Comparison of ENCODE assay signal across 12 cellular contexts in the genomic region with DNA sequence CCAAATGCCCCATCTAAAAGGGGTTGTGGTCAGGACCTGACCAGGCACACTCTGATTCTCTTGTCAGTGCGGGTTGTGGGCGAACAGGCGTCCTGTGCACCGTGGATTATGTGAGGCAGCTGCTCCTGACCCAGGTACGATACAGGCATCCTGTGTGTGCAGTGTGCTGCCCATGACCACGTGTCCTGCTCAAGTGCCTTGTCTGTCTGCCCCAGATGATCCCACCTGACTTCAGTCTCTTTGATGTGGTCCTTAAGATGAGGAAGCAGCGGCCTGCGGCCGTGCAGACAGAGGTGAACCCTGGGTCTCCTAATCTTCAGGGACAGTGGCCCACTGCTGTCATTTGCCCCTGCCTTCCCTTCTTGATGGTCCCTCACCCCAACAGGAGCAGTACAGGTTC. TPM values are rescaled to one million over a fixed set of nuclear protein-coding genes. Genes with fewer than 3 reads are reported as not detected.
DNase-seq lines count a peak whose midpoint lies in the region; ATAC-seq, FAIRE-seq and TF ChIP-seq lines count a peak whose summit lies in the region.
"Had no signal": no experiment of that assay in that cellular context is flagged by ENCODE, and none has a peak within 500 bp of the region (broad histone marks: within the 10 kb centered on the region; RNA-seq: fewer than 3 reads in every experiment).

No MANE protein-coding gene starts in this region.

- ATAC-seq in GM19328 (IDR thresholded peaks at IDR 0.05; ENCODE audit: unreplicated experiment): no peak

- no peak for DNase-seq in GM12891 (ENCODE audit: insufficient read length, low spot score)
- DNase-seq in progenitor cell of endocrine pancreas (ENCODE audit: low spot score, unreplicated experiment): no peak
- no peak for DNase-seq in NCI-H226
- no peak for DNase-seq in colonic mucosa
- no peak for DNase-seq in erythroblast (lab: John Stamatoyannopoulos, UW)
- DNase-seq: NCI-H1436 had no signal

- FAIRE-seq in GM12891 (lab: Jason Lieb, UNC): peak; percentile 68
- FAIRE-seq: G401.6, urothelium cell line had no signal

- no peaks in the 10 kb centered on the region for H3K4me1 ChIP-seq in colonic mucosa

- no peaks in the 10 kb centered on the region for H3K36me3 ChIP-seq in colonic mucosa

- H3K9me3 ChIP-seq in colonic mucosa: no peaks in the 10 kb centered on the region
- H3K9me3 ChIP-seq: SJSA1 had no signal

- H3K9ac ChIP-seq in colonic mucosa (ENCODE audit: low read depth in 2 of 2, low read length in 2 of 2): peak overlapping the region in 1 of 2 donors; percentile 9

- H3K27ac ChIP-seq in colonic mucosa: no peak overlapping the region
- H3K27ac ChIP-seq: SJSA1 had no signal

- peak overlapping the region; percentile 93 for H3K4me3 Mint-ChIP-seq in activated naive CD8-positive, alpha-beta T cell
- peak overlapping the region; percentile 84 for H3K4me3 Mint-ChIP-seq in progenitor cell of endocrine pancreas (ENCODE audit: low read depth)

- no peak overlapping the region for H3K4me3 ChIP-seq in colonic mucosa

- H3K27ac Mint-ChIP-seq in activated naive CD8-positive, alpha-beta T cell: peak overlapping the region; percentile 97
- H3K27ac Mint-ChIP-seq in progenitor cell of endocrine pancreas: peak overlapping the region; percentile 67

- TF ChIP-seq CTCF in progenitor cell of endocrine pancreas (IDR thresholded peaks at IDR 0.05; ENCODE audit: unreplicated experiment) (no peak), colonic mucosa (IDR thresholded peaks at IDR 0.05) (no peak)

- peaks cover 5% of the 10 kb centered on the region for H3K36me3 Mint-ChIP-seq in activated naive CD8-positive, alpha-beta T cell
- peaks cover 6% of the 10 kb centered on the region for H3K36me3 Mint-ChIP-seq in progenitor cell of endocrine pancreas (ENCODE audit: insufficient read depth)

- intact Hi-C loops in colonic mucosa (cut with DNase I): no loop called here

- no peaks in the 10 kb centered on the region for H3K27me3 Mint-ChIP-seq in activated naive CD8-positive, alpha-beta T cell
- peaks cover 3% of the 10 kb centered on the region for H3K27me3 Mint-ChIP-seq in progenitor cell of endocrine pancreas

- no peaks in the 10 kb centered on the region for H3K27me3 ChIP-seq in colonic mucosa
- H3K27me3 ChIP-seq: SJSA1 had no signal

- TF ChIP-seq POLR2A in GM12891 (IDR thresholded peaks at IDR 0.05; ENCODE audit: low read depth, low read length): no peak
- TF ChIP-seq POLR2A in Raji (IDR thresholded peaks at IDR 0.05; ENCODE audit: insufficient read depth, low read depth, low read length): peak; percentile 27; the same call in 1 of the 2 replicates
- no peak for TF ChIP-seq POLR2A in erythroblast (IDR thresholded peaks at IDR 0.05; ENCODE audit: low read length)

- H3K9me3 Mint-ChIP-seq in activated naive CD8-positive, alpha-beta T cell (ENCODE audit: low read depth): no peaks in the 10 kb centered on the region
- H3K9me3 Mint-ChIP-seq in progenitor cell of endocrine pancreas (ENCODE audit: low read depth): no peaks in the 10 kb centered on the region

- peaks cover 39% of the 10 kb centered on the region for H3K4me1 Mint-ChIP-seq in activated naive CD8-positive, alpha-beta T cell (ENCODE audit: low read depth)
- H3K4me1 Mint-ChIP-seq in progenitor cell of endocrine pancreas (ENCODE audit: low read depth): peaks cover 13% of the 10 kb centered on the region

TF ChIP-seq in GM12891, 5 proteins besides CTCF, POLR2A, EP300 and RAD21:
- TF ChIP-seq SPI1 (IDR thresholded peaks at IDR 0.05; ENCODE audit: low read depth, low read length) (0 out of 2 replicates have a peak, but pooled peaks have one; percentile 18), PAX5 (IDR thresholded peaks at IDR 0.05; ENCODE audit: insufficient read depth, low read length, severe bottlenecking) (no peak), POLR2AphosphoS5 (IDR thresholded peaks at IDR 0.05; ENCODE audit: low read depth, low read length) (no peak)

RNA-seq across cellular contexts. Expression of gene PTPN18, which starts 14.6 kb away (rescaled TPM):
- 29.4 TPM for polyA plus RNA-seq in GM12891 (2012; ENCODE audit: low read depth, missing spikeins)
- total RNA-seq in progenitor cell of endocrine pancreas (47.5 and 50.0 TPM in 2 replicates), colonic mucosa (100 to 1,000 TPM in 1 of 2 donors, 10 to 100 TPM in 1; 85.0 to 160 TPM)

RNA-seq across cellular contexts. Expression of gene IMP4, which starts 27.8 kb away (rescaled TPM):
- polyA plus RNA-seq in GM12891 (2012; ENCODE audit: low read depth, missing spikeins): 118 TPM
- total RNA-seq in progenitor cell of endocrine pancreas (43.0 and 44.8 TPM in 2 replicates), colonic mucosa (100 to 1,000 TPM in 1 of 2 donors, 10 to 100 TPM in 1; 50.6 to 117 TPM)
